Comparison of ENCODE assay signal across 9 cellular contexts in the genomic region with DNA sequence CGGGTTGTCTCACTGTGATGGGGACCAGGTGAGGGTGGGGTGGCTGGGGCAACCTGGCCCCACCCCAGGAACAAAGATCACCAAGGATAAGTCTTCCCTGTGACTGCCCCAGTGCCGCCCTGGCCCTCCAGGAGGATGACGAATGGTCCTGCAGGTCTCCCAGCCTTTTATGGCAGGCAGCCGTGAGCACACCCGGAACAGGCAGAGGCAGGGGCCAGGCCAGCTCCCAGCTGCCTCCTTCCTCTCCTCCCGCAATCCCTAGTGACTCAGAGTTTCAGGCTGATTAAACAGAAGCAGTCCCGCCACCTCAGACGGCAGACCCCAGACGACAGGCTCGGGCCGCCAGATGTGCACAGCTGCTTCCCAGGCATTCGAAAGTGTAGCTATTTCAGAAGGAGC. TPM values are rescaled to one million over a fixed set of nuclear protein-coding genes. Genes with fewer than 3 reads are reported as not detected.
DNase-seq lines count a peak whose midpoint lies in the region; ATAC-seq, FAIRE-seq and TF ChIP-seq lines count a peak whose summit lies in the region.
"Had no signal": no experiment of that assay in that cellular context is flagged by ENCODE, and none has a peak within 500 bp of the region (broad histone marks: within the 10 kb centered on the region; RNA-seq: fewer than 3 reads in every experiment).

No MANE protein-coding gene starts in this region.

- peak; percentile 33 for FAIRE-seq in H54 (lab: Jason Lieb, UNC)
- FAIRE-seq: islet of Langerhans had no signal

- ATAC-seq in HG02852 (IDR thresholded peaks at IDR 0.05; ENCODE audit: unreplicated experiment) (no peak), HG03378 (IDR thresholded peaks at IDR 0.05; ENCODE audit: unreplicated experiment) (no peak)

- DNase-seq in H54 (ENCODE audit: insufficient read length, low spot score): peak; percentile 94
- peak; percentile 43 for DNase-seq in SK-N-DZ (ENCODE audit: low spot score)
- peak; percentile 92 for DNase-seq in glomerular visceral epithelial cell (ENCODE audit: extremely low spot score)
- DNase-seq in renal cortical epithelial cell (ENCODE audit: low read depth): peak; percentile 91
- no peak for DNase-seq in anterior cingulate cortex (lab: John Stamatoyannopoulos, UW)
- DNase-seq in DMS79 treated with DMSO at 0.1 percent for 48 hours (lab: John Stamatoyannopoulos, UW): no peak

- TF ChIP-seq POLR2A in H54 (IDR thresholded peaks at IDR 0.05; ENCODE audit: low read depth, low read length): no peak

RNA-seq across cellular contexts. Expression of a gene that starts 13.3 kb away (rescaled TPM):
- 64.7 and 70.1 TPM in 2 replicates for polyA plus RNA-seq in SK-N-DZ (2014; cell fraction: cytosol; rRNA removed)
- 33.6 and 34.5 TPM in 2 replicates for polyA plus RNA-seq in SK-N-DZ (2014; cell fraction: nucleus; rRNA removed)
- total RNA-seq in renal cortical epithelial cell: 268 and 464 TPM in 2 replicates

RNA-seq across cellular contexts. Expression of a gene that starts 38.6 kb away (rescaled TPM):
- polyA plus RNA-seq in SK-N-DZ (2014; cell fraction: cytosol; rRNA removed): 52.8 and 71.4 TPM in 2 replicates
- 25.9 and 29.5 TPM in 2 replicates for polyA plus RNA-seq in SK-N-DZ (2014; cell fraction: nucleus; rRNA removed)
- 32.3 and 42.5 TPM in 2 replicates for total RNA-seq in renal cortical epithelial cell

RNA-seq across cellular contexts. Expression of a gene that starts 38.7 kb away (rescaled TPM):
- 0.02 and 0.29 TPM in 2 replicates for polyA plus RNA-seq in SK-N-DZ (2014; cell fraction: cytosol; rRNA removed)
- 0.22 and 0.57 TPM in 2 replicates for polyA plus RNA-seq in SK-N-DZ (2014; cell fraction: nucleus; rRNA removed)
- total RNA-seq in renal cortical epithelial cell: 0.17 and 0.45 TPM in 2 replicates

RNA-seq across cellular contexts. Expression of a gene that starts 39.6 kb away (rescaled TPM):
- polyA plus RNA-seq in SK-N-DZ (2014; cell fraction: cytosol; rRNA removed): 187 and 210 TPM in 2 replicates
- 724 and 744 TPM in 2 replicates for polyA plus RNA-seq in SK-N-DZ (2014; cell fraction: nucleus; rRNA removed)
- total RNA-seq in renal cortical epithelial cell: 40.8 and 148 TPM in 2 replicates

Comparison
In these comparisons a context has a peak if more than half of its experiments do, and no peak if none do; other contexts are left out.
1. DNase-seq: peak in H54 (single experiment), SK-N-DZ (single experiment), glomerular visceral epithelial cell (single experiment) and renal cortical epithelial cell (single experiment); none in anterior cingulate cortex (0 of 58) and DMS79 treated with DMSO at 0.1 percent for 48 hours (single experiment).